Comparison of ENCODE assay signal across 29 cellular contexts in the genomic region with DNA sequence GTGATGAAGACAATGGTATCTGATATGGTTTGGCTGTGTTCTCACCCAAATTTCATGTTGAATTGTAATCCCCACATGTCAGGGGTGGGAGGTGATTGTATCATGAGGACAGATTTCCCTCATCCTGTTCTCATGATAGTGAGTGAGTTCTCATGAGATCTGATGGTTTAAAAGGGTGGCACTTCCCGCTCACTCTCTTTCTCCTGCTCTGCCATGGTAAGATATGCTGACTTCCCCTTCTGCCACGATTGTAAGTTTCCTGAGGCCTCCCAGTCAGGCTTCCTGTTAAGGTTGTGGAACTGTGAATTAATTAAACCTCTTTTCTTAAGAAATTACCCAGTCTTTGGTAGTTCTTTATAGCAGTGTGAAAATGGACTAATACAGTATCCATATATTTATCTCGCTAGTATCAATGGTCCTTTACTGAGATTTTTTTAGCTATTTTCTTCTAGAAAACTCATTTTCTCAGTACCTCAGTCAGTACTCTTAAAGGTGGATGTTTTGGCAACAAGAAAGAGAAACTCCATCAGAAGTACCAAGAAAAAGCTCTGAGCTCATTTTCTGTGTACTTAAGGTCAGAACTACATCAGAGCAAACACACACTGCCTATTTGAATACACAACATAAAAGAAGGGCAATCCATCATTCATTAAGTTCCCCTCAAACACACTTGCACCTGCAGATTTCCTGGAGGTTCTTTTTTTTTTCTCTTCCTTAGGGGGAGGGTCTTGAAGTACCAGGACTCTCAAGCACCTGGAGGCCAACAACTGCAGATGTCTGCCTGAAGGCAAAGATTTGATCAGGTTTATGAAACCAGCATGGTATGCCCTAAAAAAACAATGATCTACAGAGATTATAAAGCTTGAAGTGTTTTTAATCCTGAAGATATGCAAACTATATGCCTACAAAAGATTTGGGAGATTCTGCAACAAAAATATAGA. TPM values are rescaled to one million over a fixed set of nuclear protein-coding genes. Genes with fewer than 3 reads are reported as not detected.
DNase-seq lines count a peak whose midpoint lies in the region; ATAC-seq, FAIRE-seq and TF ChIP-seq lines count a peak whose summit lies in the region.
"Had no signal": no experiment of that assay in that cellular context is flagged by ENCODE, and none has a peak within 500 bp of the region (broad histone marks: within the 10 kb centered on the region; RNA-seq: fewer than 3 reads in every experiment).

No MANE protein-coding gene starts in this region.

- TF ChIP-seq CTCF in Caco-2 (IDR thresholded peaks at IDR 0.05; ENCODE audit: insufficient read depth in 1 of 2, low read depth in 1 of 2, low read length in 1 of 2, severe bottlenecking in 1 of 2, unreplicated experiment in 1 of 2) (no peak), astrocyte (IDR thresholded peaks at IDR 0.05; ENCODE audit: insufficient read depth, low read depth, low read length) (no peak), body of pancreas (IDR thresholded peaks at IDR 0.05) (no peak)

- CTCF ChIA-PET in Caco-2 (lab: Charles Lee), result interaction anchor here (0.6 to 0.7 kb wide), 3 partner anchors 37 to 178 kb away, joined by 3 to 4 read pairs (median 3); no protein-coding TSS in a partner anchor

- H2AFZ ChIP-seq in astrocyte (ENCODE audit: low read depth, low read length), result no peak overlapping the region

- intact Hi-C loops in Caco-2 (cut with micrococcal nuclease; ENCODE audit: unreplicated experiment) (no loop called here), body of pancreas (cut with DNase I) (no loop called here)

- no peaks in the 10 kb centered on the region for H3K79me2 ChIP-seq in astrocyte (ENCODE audit: insufficient read depth, low read length)

- no peaks in the 10 kb centered on the region for H3K36me3 ChIP-seq in Caco-2 (ENCODE audit: control insufficient read depth, insufficient read depth, low read length)
- no peaks in the 10 kb centered on the region for H3K36me3 ChIP-seq in astrocyte (ENCODE audit: insufficient read depth, low read length)
- no peaks in the 10 kb centered on the region for H3K36me3 ChIP-seq in body of pancreas (replicated peaks in 1 of 2; ENCODE audit: insufficient read depth in 1 of 2, low read depth in 2 of 2)
- H3K36me3 ChIP-seq: uterus had no signal

- BruUV-seq in Caco-2 (replicated peaks; lab: Mats Ljungman, UMichigan), result no TSS peak

- H3K27ac Mint-ChIP-seq in Caco-2 (ENCODE audit: unreplicated experiment) (no peak overlapping the region), astrocyte (ENCODE audit: unreplicated experiment) (no peak overlapping the region)
- H3K27ac Mint-ChIP-seq: mesothelial cell of epicardium, naive B cell had no signal

- no peak overlapping the region for H3K4me2 ChIP-seq in astrocyte (ENCODE audit: low read length)

- no peak overlapping the region for H3K4me3 Mint-ChIP-seq in Caco-2 (ENCODE audit: unreplicated experiment)
- H3K4me3 Mint-ChIP-seq in astrocyte (ENCODE audit: unreplicated experiment), result peak overlapping the region; percentile 42
- H3K4me3 Mint-ChIP-seq: activated T-cell treated with anti-CD3 and anti-CD28 coated beads, Interleukin-2, amount 50 U/mL, for 4 hours; mesothelial cell of epicardium; naive B cell had no signal

- H3K4me3 ChIP-seq in Caco-2 (ENCODE audit: low read depth, low read length) (no peak overlapping the region), astrocyte (ENCODE audit: insufficient read depth, low read depth, low read length) (no peak overlapping the region), body of pancreas (no peak overlapping the region)
- H3K4me3 ChIP-seq: dorsolateral prefrontal cortex, uterus had no signal

- H3K4me1 ChIP-seq in Caco-2 (peaks cover 10% of the 10 kb centered on the region), astrocyte (ENCODE audit: insufficient read depth, low read length) (peaks cover 3% of the 10 kb centered on the region), body of pancreas (no peaks in the 10 kb centered on the region)
- H3K4me1 ChIP-seq: uterus had no signal

- H3K27ac ChIP-seq in astrocyte (ENCODE audit: low read depth, low read length), result no peak overlapping the region
- no peak overlapping the region for H3K27ac ChIP-seq in body of pancreas
- H3K27ac ChIP-seq: dorsolateral prefrontal cortex, uterus had no signal

- POLR2A ChIA-PET in Caco-2 (lab: Charles Lee), result no interaction called here

- peaks cover 5% of the 10 kb centered on the region for H3K27me3 Mint-ChIP-seq in Caco-2 (ENCODE audit: insufficient read depth, unreplicated experiment)
- H3K27me3 Mint-ChIP-seq in astrocyte (ENCODE audit: low read depth, unreplicated experiment), result peaks cover 3% of the 10 kb centered on the region

- H3K9ac ChIP-seq in astrocyte (ENCODE audit: low read length), result no peak overlapping the region

- DNase-seq in Caco-2, result peak; percentile 55 to 63
- DNase-seq in DMS79 (lab: John Stamatoyannopoulos, UW), result peak; percentile 77
- DNase-seq in NCI-H510A treated with DMSO at 0.1 percent for 48 hours (lab: John Stamatoyannopoulos, UW), result peak; percentile 50
- no peak for DNase-seq in astrocyte (ENCODE audit: low read depth)
- no peak for DNase-seq in SKM-1 (lab: John Stamatoyannopoulos, UW; ENCODE audit: unreplicated experiment)
- DNase-seq in body of pancreas, result no peak
- DNase-seq: activated CD4-positive, alpha-beta T cell treated with anti-CD3 and anti-CD28 coated beads, Interleukin-2, amount 50 U/mL, for 1 hour; activated naive CD4-positive, alpha-beta T cell; activated T-cell treated with anti-CD3 and anti-CD28 coated beads, Interleukin-2, amount 50 U/mL, for 4 hours; dorsolateral prefrontal cortex; H7; islet precursor cell; naive B cell; NCI-H1092 treated with DMSO at 0.1 percent for 48 hours; NCI-H2171; NCI-H526 treated with DMSO at 0.1 percent for 48 hours; occipital lobe; stimulated activated CD4-positive, alpha-beta T cell treated with anti-CD3 and anti-CD28 coated beads, Interleukin-15, amount 100 ng/mL, for 24 hours; stimulated activated naive CD4-positive, alpha-beta T cell; uterus had no signal

- TF ChIP-seq POLR2A in body of pancreas (IDR thresholded peaks at IDR 0.05), result no peak

- H3K4me1 Mint-ChIP-seq in Caco-2 (ENCODE audit: low read depth, unreplicated experiment) (peaks cover 8% of the 10 kb centered on the region), astrocyte (ENCODE audit: low read depth, unreplicated experiment) (peaks cover 10% of the 10 kb centered on the region)
- H3K4me1 Mint-ChIP-seq: naive B cell had no signal

- 71 to 76% methylated on average over 3 of the region's 3 CpGs for WGBS in body of pancreas, 2 donors

- H3K36me3 Mint-ChIP-seq in Caco-2 (ENCODE audit: insufficient read depth, unreplicated experiment) (no peaks in the 10 kb centered on the region), astrocyte (ENCODE audit: low read depth, unreplicated experiment) (no peaks in the 10 kb centered on the region)
- H3K36me3 Mint-ChIP-seq: mesothelial cell of epicardium, naive B cell had no signal

- H3K9me3 ChIP-seq in Caco-2, result no peaks in the 10 kb centered on the region
- no peaks in the 10 kb centered on the region for H3K9me3 ChIP-seq in astrocyte (ENCODE audit: insufficient read depth, low read depth, low read length)
- no peaks in the 10 kb centered on the region for H3K9me3 ChIP-seq in body of pancreas
- H3K9me3 ChIP-seq: uterus had no signal

- H3K9me3 Mint-ChIP-seq in Caco-2 (ENCODE audit: unreplicated experiment), result no peaks in the 10 kb centered on the region
- H3K9me3 Mint-ChIP-seq in astrocyte (ENCODE audit: unreplicated experiment), result peaks cover 7% of the 10 kb centered on the region
- H3K9me3 Mint-ChIP-seq: activated T-cell treated with anti-CD3 and anti-CD28 coated beads, Interleukin-2, amount 50 U/mL, for 4 hours had no signal

- no peak for FAIRE-seq in astrocyte (lab: Jason Lieb, UNC)
- FAIRE-seq: D721Med, endothelial cell of umbilical vein had no signal

- H4K20me1 ChIP-seq in astrocyte (ENCODE audit: insufficient read depth, low read length), result no peaks in the 10 kb centered on the region

- H3K27me3 ChIP-seq in Caco-2 (replicated peaks; ENCODE audit: control insufficient read depth, insufficient read depth, low read length) (no peaks in the 10 kb centered on the region), astrocyte (ENCODE audit: insufficient read depth, low read length) (no peaks in the 10 kb centered on the region), body of pancreas (no peaks in the 10 kb centered on the region)
- H3K27me3 ChIP-seq: dorsolateral prefrontal cortex, uterus had no signal

- ATAC-seq in GM21825 (IDR thresholded peaks at IDR 0.05; ENCODE audit: unreplicated experiment) (no peak), body of pancreas (no peak)
- ATAC-seq: activated T-cell treated with anti-CD3 and anti-CD28 coated beads, Interleukin-2, amount 50 U/mL, for 4 hours; SK-N-SH treated with all-trans-retinoic acid at 6 μM for 48 hours had no signal

RNA-seq across cellular contexts. Expression of a gene that starts 25.9 kb away (rescaled TPM):
- not detected in 2 replicates for total RNA-seq in Caco-2 (2022)
- 48.5 and 53.5 TPM in 2 replicates for total RNA-seq in astrocyte
- total RNA-seq in body of pancreas, result under 1 TPM in 1 of 2 donors, not detected in 1; 0.78 TPM
- total RNA-seq: cerebellum; G401; liver; occipital lobe; T-helper 2 cell treated with Interferon-gamma antibody and Interleukin-4, amounts not matched to agents 100 ng/mL and 5 ng/mL, for 36 hours had no signal

Comparison
In these comparisons a context has a peak if more than half of its experiments do, and no peak if none do; other contexts are left out.
1. DNase-seq: peak in Caco-2 (2 of 2), DMS79 (single experiment) and NCI-H510A treated with DMSO at 0.1 percent for 48 hours (single experiment); none in astrocyte (single experiment), SKM-1 (single experiment) and body of pancreas (0 of 4).
2. RNA of a gene that starts 25.9 kb away (total RNA-seq): 48.5 to 53.5 TPM in astrocyte; 0.78 TPM in body of pancreas and not detected in Caco-2; every median in the first group is over 10 times any median in the second.